In genomic region chr15:29885183-29885582, GRCh38 we compare ENCODE assay signal across 22 cellular contexts.
DNase-seq lines count a peak whose midpoint lies in the region; ATAC-seq, FAIRE-seq and TF ChIP-seq lines count a peak whose summit lies in the region.
"Had no signal": no experiment of that assay in that cellular context is flagged by ENCODE, and none has a peak within 500 bp of the region (broad histone marks: within the 10 kb centered on the region; RNA-seq: fewer than 3 reads in every experiment).

No MANE protein-coding gene starts in this region.

- peaks cover 5 to 12% (median 9%) of the 10 kb centered on the region in 4 experiments; a peak in 5 of 7 replicates for H3K4me1 ChIP-seq in H1 (replicated peaks in 1 of 4; ENCODE audit: control insufficient read depth in 3 of 4, insufficient read depth in 4 of 4, low read length in 3 of 4)
- H3K4me1 ChIP-seq in lower lobe of right lung: peaks cover 8% of the 10 kb centered on the region
- H3K4me1 ChIP-seq in trophoblast cell (ENCODE audit: control insufficient read depth in 1 of 2, insufficient read depth in 2 of 2, low read length in 2 of 2): peaks cover 9% of the 10 kb centered on the region in 2 experiments

- H4K20me1 ChIP-seq in H1 (replicated peaks in 1 of 2; ENCODE audit: control insufficient read depth in 1 of 2, insufficient read depth in 2 of 2, low read length in 2 of 2): no peaks in the 10 kb centered on the region

- H4K12ac ChIP-seq in trophoblast cell (ENCODE audit: low read depth, low read length): no peak overlapping the region

- no peak overlapping the region for H3K27ac ChIP-seq in H1 (ENCODE audit: low read depth, low read length)
- peak overlapping the region; percentile 19 for H3K27ac ChIP-seq in lower lobe of right lung
- no peak overlapping the region for H3K27ac ChIP-seq in trophoblast cell (ENCODE audit: low read depth, low read length)
- H3K27ac ChIP-seq: KMS-11 had no signal

- no peak overlapping the region for H2BK20ac ChIP-seq in H1 (ENCODE audit: low read length)

- H2BK5ac ChIP-seq in H1 (ENCODE audit: low read depth, low read length) (no peak overlapping the region), trophoblast cell (ENCODE audit: low read depth, low read length, poor library complexity) (no peak overlapping the region)

- DNase-seq in ELF-1 (ENCODE audit: low read depth, low spot score): peak; percentile 35
- DNase-seq in H1 (ENCODE audit: low read depth in 1 of 2, low spot score in 2 of 2): no peak
- no peak for DNase-seq in lower lobe of right lung
- DNase-seq in trophoblast cell: no peak
- DNase-seq in iPS-NIHi11 (ENCODE audit: low spot score): no peak
- no peak for DNase-seq in SHP77 (lab: John Stamatoyannopoulos, UW)
- DNase-seq in midbrain (lab: John Stamatoyannopoulos, UW): no peak
- DNase-seq in NCI-H1092 treated with DMSO at 0.1 percent for 48 hours (lab: John Stamatoyannopoulos, UW): no peak
- DNase-seq: AML-193; CD4-positive, alpha-beta T cell; DMS79 treated with DMSO at 0.1 percent for 48 hours; GDM1; MM.1S; NCI-H1105 treated with DMSO at 0.1 percent for 48 hours; NCI-H1930; NCI-H2171 treated with DMSO at 0.1 percent for 48 hours; NCI-H82; SHP77 treated with DMSO at 0.1 percent for 48 hours had no signal

- H3K18ac ChIP-seq in H1 (ENCODE audit: extremely low read depth, low read length) (no peak overlapping the region), trophoblast cell (ENCODE audit: low read length) (no peak overlapping the region)

- no peak for ATAC-seq in lower lobe of right lung
- ATAC-seq: Panc1 had no signal

- TF ChIP-seq EP300 in H1 (IDR thresholded peaks at IDR 0.05; ENCODE audit: borderline replicate concordance in 1 of 2, low read depth in 2 of 2, low read length in 2 of 2): no peak

- H3K4me3 ChIP-seq in H1 (ENCODE audit: extremely low read depth in 1 of 4, insufficient read depth in 2 of 4, low read depth in 3 of 4, low read length in 4 of 4) (no peak overlapping the region), lower lobe of right lung (no peak overlapping the region), trophoblast cell (ENCODE audit: low read depth, low read length) (no peak overlapping the region)

- H3K36me3 ChIP-seq in H1 (ENCODE audit: control insufficient read depth in 2 of 4, insufficient read depth in 4 of 4, low read length in 3 of 4) (no peaks in the 10 kb centered on the region), lower lobe of right lung (no peaks in the 10 kb centered on the region), trophoblast cell (ENCODE audit: control insufficient read depth in 1 of 2, insufficient read depth in 2 of 2, low read length in 2 of 2) (no peaks in the 10 kb centered on the region)

- H2AK5ac ChIP-seq in H1 (ENCODE audit: low read depth, low read length) (no peak overlapping the region), trophoblast cell (ENCODE audit: low read length) (no peak overlapping the region)

- no peak overlapping the region for H2BK15ac ChIP-seq in H1 (ENCODE audit: low read length)

- POLR2A ChIA-PET in H1 (lab: Charles Lee; ENCODE audit: partially characterized antibody): interaction anchor here (0.7 to 1.2 kb wide), 2 partner anchors 40 to 64 kb away, joined by 3 read pairs; no protein-coding TSS in a partner anchor

- no peak overlapping the region for H4K5ac ChIP-seq in H1 (ENCODE audit: insufficient read length, low read depth, low read length)

- H3K56ac ChIP-seq in H1 (replicated peaks; ENCODE audit: insufficient read length, low read depth, low read length): no peak overlapping the region

- H2BK120ac ChIP-seq in H1 (replicated peaks; ENCODE audit: low read depth, low read length) (no peak overlapping the region), trophoblast cell (ENCODE audit: insufficient read depth, low read length, poor library complexity) (no peak overlapping the region)

- no peak overlapping the region for H4K8ac ChIP-seq in H1 (ENCODE audit: extremely low read depth, insufficient read depth, low read length)
- H4K8ac ChIP-seq in trophoblast cell (ENCODE audit: low read depth, low read length): no peak overlapping the region

- no peak overlapping the region for H3K23ac ChIP-seq in H1 (ENCODE audit: insufficient read length)
- no peak overlapping the region for H3K23ac ChIP-seq in trophoblast cell (ENCODE audit: low read length)

- 79% methylated on average over 3 of the region's 3 CpGs; no CpG with 5 or more reads in 1 of the 2 experiments for WGBS in H1 (ENCODE audit: extremely low coverage in 1 of 2, insufficient coverage in 1 of 2, insufficient read length in 1 of 2, insufficient replicate concordance in 2 of 2, low coverage in 1 of 2, low lambda C conversion rate in 2 of 2, missing lambda C conversion rate in 1 of 2), 2 experiments
- WGBS in trophoblast cell (ENCODE audit: extremely low coverage, insufficient coverage, insufficient read length): no CpG with 5 or more reads among the region's 3 CpGs

- no peak for TF ChIP-seq POLR2A in H1 (IDR thresholded peaks at IDR 0.05; ENCODE audit: control extremely low read depth in 1 of 2, low read depth in 2 of 2, low read length in 2 of 2)

- H3K9ac ChIP-seq in H1 (replicated peaks in 1 of 4; ENCODE audit: extremely low read depth in 1 of 4, low read depth in 3 of 4, low read length in 3 of 4) (no peak overlapping the region), trophoblast cell (ENCODE audit: low read length) (no peak overlapping the region)
- H3K9ac ChIP-seq: KMS-11 had no signal

- H3K4ac ChIP-seq in H1 (replicated peaks; ENCODE audit: insufficient read length, low read depth, low read length) (no peak overlapping the region), trophoblast cell (ENCODE audit: low read depth, low read length) (no peak overlapping the region)

- CTCF ChIA-PET in H1 (lab: Charles Lee; ENCODE audit: partially characterized antibody): interaction anchor here (1.0 to 5.4 kb wide), 3 partner anchors 22 to 40 kb away, joined by 3 to 28 read pairs (median 3); no protein-coding TSS in a partner anchor

- H3K79me1 ChIP-seq in H1 (ENCODE audit: low read depth, low read length): no peaks in the 10 kb centered on the region
- peaks cover 7% of the 10 kb centered on the region for H3K79me1 ChIP-seq in trophoblast cell (ENCODE audit: low read length)

- no peaks in the 10 kb centered on the region for H3K23me2 ChIP-seq in H1 (ENCODE audit: low read depth, low read length)

- no peaks in the 10 kb centered on the region for H3K79me2 ChIP-seq in H1 (ENCODE audit: control insufficient read depth in 1 of 2, insufficient read depth in 2 of 2, low read length in 2 of 2)
- H3K79me2 ChIP-seq in trophoblast cell (ENCODE audit: control insufficient read depth, insufficient read depth, low read length, poor library complexity): no peaks in the 10 kb centered on the region

- FAIRE-seq in H1 (lab: Jason Lieb, UNC): no peak
- FAIRE-seq: GM12892, GM19239 had no signal

- H2AFZ ChIP-seq in H1 (ENCODE audit: low read length) (peak overlapping the region; percentile 81), trophoblast cell (ENCODE audit: insufficient read depth, low read length, poor library complexity) (no peak overlapping the region)

- intact Hi-C loops in lower lobe of right lung (cut with DNase I): no loop called here

- no peak overlapping the region for H2BK12ac ChIP-seq in H1 (ENCODE audit: low read depth, low read length)
- H2BK12ac ChIP-seq in trophoblast cell (ENCODE audit: low read length): peak overlapping the region; percentile 45

- H3K9me3 ChIP-seq in H1 (ENCODE audit: insufficient read depth in 2 of 2, low read depth in 1 of 2, low read length in 1 of 2) (no peaks in the 10 kb centered on the region), lower lobe of right lung (no peaks in the 10 kb centered on the region), trophoblast cell (ENCODE audit: insufficient read depth, low read depth, low read length) (no peaks in the 10 kb centered on the region)

- TF ChIP-seq RAD21 in H1 (IDR thresholded peaks at IDR 0.05 in 1 of 2, conservative IDR thresholded peaks at IDR 0.05 in 1 of 2; ENCODE audit: low read depth in 2 of 2, low read length in 2 of 2): no peak

- TF ChIP-seq CTCF in H1 (IDR thresholded peaks at IDR 0.05; ENCODE audit: control extremely low read depth in 1 of 3, insufficient read depth in 1 of 3, low read depth in 1 of 3, low read length in 3 of 3) (no peak), lower lobe of right lung (IDR thresholded peaks at IDR 0.05) (no peak)

- H3K4me2 ChIP-seq in H1 (ENCODE audit: insufficient read depth in 1 of 2, low read depth in 2 of 2, low read length in 2 of 2) (no peak overlapping the region), trophoblast cell (ENCODE audit: low read length) (no peak overlapping the region)
- H3K4me2 ChIP-seq: KMS-11 had no signal

- H3K14ac ChIP-seq in H1 (ENCODE audit: insufficient read length): no peak overlapping the region
- H3K14ac ChIP-seq in trophoblast cell (ENCODE audit: low read length): no peak overlapping the region

- H4K91ac ChIP-seq in H1 (replicated peaks; ENCODE audit: insufficient read length, low read length) (peak overlapping the region; percentile 36), trophoblast cell (ENCODE audit: low read depth, low read length) (no peak overlapping the region)

- H3K27me3 ChIP-seq in H1 (replicated peaks in 1 of 4; ENCODE audit: control insufficient read depth in 3 of 4, extremely low read depth in 1 of 4, insufficient read depth in 3 of 4, low read length in 3 of 4) (no peaks in the 10 kb centered on the region), lower lobe of right lung (ENCODE audit: low read depth) (no peaks in the 10 kb centered on the region), trophoblast cell (ENCODE audit: insufficient read depth, low read length) (no peaks in the 10 kb centered on the region)

TF ChIP-seq in H1, 55 proteins besides CTCF, POLR2A, EP300 and RAD21:
- TF ChIP-seq RFX5 (IDR thresholded peaks at IDR 0.05; ENCODE audit: borderline replicate concordance, low read depth, low read length) (no peak), MAX (IDR thresholded peaks at IDR 0.05) (0 out of 2 replicates have a peak, but pooled peaks have one; percentile 23)
